Comparison of ENCODE assay signal across 1 cellular context in genomic region chr2:53519925-53520629, GRCh38.
TF ChIP-seq lines count a peak whose summit lies in the region.

No MANE protein-coding gene starts in this region.

TF ChIP-seq in HepG2, 621 proteins besides CTCF, POLR2A, EP300 and RAD21 (continued from another document):
- TF ChIP-seq GMEB2 (CRISPR knock-in tag; IDR thresholded peaks at IDR 0.05; ENCODE audit: low read depth) (no peak), ZNF264 (CRISPR knock-in tag; IDR thresholded peaks at IDR 0.05) (no peak), ETV6 (CRISPR knock-in tag; conservative IDR thresholded peaks at IDR 0.05) (no peak), ZSCAN25 (CRISPR knock-in tag; IDR thresholded peaks at IDR 0.05) (no peak)
